In genomic region chrY:17067306-17067705, GRCh38 we compare ENCODE assay signal across 18 cellular contexts.
"Had no signal": no experiment of that assay in that cellular context is flagged by ENCODE, and none has a peak within 500 bp of the region (broad histone marks: within the 10 kb centered on the region; RNA-seq: fewer than 3 reads in every experiment).

No MANE protein-coding gene starts in this region.

- DNase-seq: activated CD4-positive, alpha-beta memory T cell treated with anti-CD3 and anti-CD28 coated beads for 36 hours; activated CD4-positive, alpha-beta T cell treated with anti-CD3 and anti-CD28 coated beads for 48 hours; activated effector memory CD4-positive, alpha-beta T cell treated with Interleukin-2 at 50 U/mL for 16 hours; activated naive CD4-positive, alpha-beta T cell treated with anti-CD3 and anti-CD28 coated beads for 36 hours; activated naive CD8-positive, alpha-beta T cell treated with anti-CD3 and anti-CD28 coated beads, Interleukin-2, amount 10 ng/mL, durations not matched to agents 7 days and 5 days; activated T-cell treated with anti-CD3 and anti-CD28 coated beads, Interleukin-2, amount 50 U/mL, for 72 hours; amygdala; effector CD4-positive, alpha-beta T cell; esophagus squamous epithelium; kidney; naive thymus-derived CD4-positive, alpha-beta T cell; stimulated activated CD4-positive, alpha-beta T cell treated with anti-CD3 and anti-CD28 coated beads, Interleukin-1b, Interleukin-23, amount 100 ng/mL, for 48 hours; substantia nigra; thyroid gland had no signal

- H3K36me3 ChIP-seq: cardiac muscle cell, esophagus squamous epithelium, right atrium auricular region, thyroid gland had no signal

- H3K27ac ChIP-seq: cardiac muscle cell, esophagus squamous epithelium, right atrium auricular region, thyroid gland had no signal

- H3K27me3 ChIP-seq: cardiac muscle cell, esophagus squamous epithelium, right atrium auricular region, thyroid gland had no signal

- ATAC-seq: activated T-cell treated with anti-CD3 and anti-CD28 coated beads, Interleukin-2, amount 50 U/mL, for 72 hours; left lobe of liver; naive thymus-derived CD4-positive, alpha-beta T cell had no signal

- H3K4me3 ChIP-seq: cardiac muscle cell, esophagus squamous epithelium, lung, right atrium auricular region, thyroid gland had no signal

- H3K4me1 ChIP-seq: esophagus squamous epithelium, right atrium auricular region, thyroid gland had no signal

- H3K9me3 ChIP-seq: esophagus squamous epithelium, right atrium auricular region, thyroid gland had no signal
